Comparison of ENCODE assay signal across 11 cellular contexts in the genomic region with DNA sequence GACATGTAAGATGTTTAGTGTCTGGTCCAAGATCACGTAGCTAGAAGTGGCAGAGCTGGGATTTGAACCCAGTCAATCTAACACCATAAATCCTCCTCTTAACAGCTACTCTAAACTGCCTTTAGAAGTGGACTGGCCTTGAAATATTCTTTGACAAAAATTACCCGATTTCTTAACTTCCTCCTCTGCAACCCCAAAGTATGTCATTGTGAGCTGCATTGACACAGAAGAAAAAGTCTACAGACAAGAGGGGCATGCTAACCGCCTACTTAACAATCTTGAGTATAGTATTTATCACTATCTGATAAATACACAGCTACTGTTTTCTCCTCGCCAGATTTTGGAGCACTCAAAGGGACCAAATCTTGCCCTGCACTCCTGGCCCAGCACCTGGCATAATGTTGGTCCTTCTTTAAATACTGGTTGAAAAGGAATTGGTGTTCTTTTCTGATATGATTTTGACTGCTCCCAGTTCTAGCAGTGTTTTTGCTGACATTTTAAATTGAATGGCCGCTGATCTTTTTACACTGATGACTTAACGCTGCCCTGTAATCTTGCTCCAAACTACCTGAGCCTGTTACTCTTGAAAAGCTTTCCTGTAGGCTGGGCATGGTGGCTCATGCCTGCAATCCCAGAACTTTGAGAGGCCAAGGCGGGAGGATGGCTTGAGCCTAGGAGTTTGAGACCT.
"Had no signal": no experiment of that assay in that cellular context is flagged by ENCODE, and none has a peak within 500 bp of the region (broad histone marks: within the 10 kb centered on the region; RNA-seq: fewer than 3 reads in every experiment).

No MANE protein-coding gene starts in this region.

- H3K27ac Mint-ChIP-seq: activated CD8-positive, alpha-beta T cell treated with anti-CD3 and anti-CD28 coated beads for 36 hours; activated naive CD8-positive, alpha-beta T cell treated with anti-CD3 and anti-CD28 coated beads, Interleukin-2, amount 50 U/mL, for 24 hours; activated T-helper 1 cell treated with anti-CD3 and anti-CD28 coated beads, Interleukin-12 subunit alpha, Interleukin-12 subunit beta, Interleukin-2, Interleukin-4 antibody, amounts not matched to agents 30 ng/mL and 10 ng/mL and 1 ng/mL, durations not matched to agents 14 hours and 24 hours and 36 hours; stimulated activated naive CD8-positive, alpha-beta T cell treated with anti-CD3 and anti-CD28 coated beads, Interleukin-15, amount 100 ng/mL, for 72 hours had no signal

- ATAC-seq: activated CD8-positive, alpha-beta T cell treated with anti-CD3 and anti-CD28 coated beads for 36 hours; activated naive CD8-positive, alpha-beta T cell treated with anti-CD3 and anti-CD28 coated beads, Interleukin-2, amount 50 U/mL, for 24 hours; stimulated activated naive CD8-positive, alpha-beta T cell treated with anti-CD3 and anti-CD28 coated beads, Interleukin-15, amount 100 ng/mL, for 72 hours had no signal

- H3K4me3 ChIP-seq: ascending aorta, esophagus muscularis mucosa, testis had no signal

- H3K4me3 Mint-ChIP-seq: activated CD8-positive, alpha-beta T cell treated with anti-CD3 and anti-CD28 coated beads for 36 hours; activated naive CD8-positive, alpha-beta T cell treated with anti-CD3 and anti-CD28 coated beads, Interleukin-2, amount 50 U/mL, for 24 hours; activated T-helper 1 cell treated with anti-CD3 and anti-CD28 coated beads, Interleukin-12 subunit alpha, Interleukin-12 subunit beta, Interleukin-2, Interleukin-4 antibody, amounts not matched to agents 30 ng/mL and 10 ng/mL and 1 ng/mL, durations not matched to agents 14 hours and 24 hours and 36 hours; stimulated activated naive CD8-positive, alpha-beta T cell treated with anti-CD3 and anti-CD28 coated beads, Interleukin-15, amount 100 ng/mL, for 72 hours had no signal

- H3K9me3 Mint-ChIP-seq: activated CD8-positive, alpha-beta T cell treated with anti-CD3 and anti-CD28 coated beads for 36 hours; activated naive CD8-positive, alpha-beta T cell treated with anti-CD3 and anti-CD28 coated beads, Interleukin-2, amount 50 U/mL, for 24 hours; activated T-helper 1 cell treated with anti-CD3 and anti-CD28 coated beads, Interleukin-12 subunit alpha, Interleukin-12 subunit beta, Interleukin-2, Interleukin-4 antibody, amounts not matched to agents 30 ng/mL and 10 ng/mL and 1 ng/mL, durations not matched to agents 14 hours and 24 hours and 36 hours; stimulated activated naive CD8-positive, alpha-beta T cell treated with anti-CD3 and anti-CD28 coated beads, Interleukin-15, amount 100 ng/mL, for 72 hours had no signal

- H3K9me3 ChIP-seq: ascending aorta, esophagus muscularis mucosa, testis had no signal

- H3K36me3 ChIP-seq: ascending aorta, esophagus muscularis mucosa had no signal

- DNase-seq: activated CD4-positive, alpha-beta T cell treated with anti-CD3 and anti-CD28 coated beads for 4 hours; activated CD8-positive, alpha-beta memory T cell treated with anti-CD3 and anti-CD28 coated beads, Interleukin-2, amount 50 U/mL, for 4 hours; activated CD8-positive, alpha-beta T cell treated with anti-CD3 and anti-CD28 coated beads for 36 hours; activated naive CD4-positive, alpha-beta T cell; activated naive CD8-positive, alpha-beta T cell treated with anti-CD3 and anti-CD28 coated beads, Interleukin-2, amount 50 U/mL, for 24 hours; stimulated activated CD4-positive, alpha-beta T cell treated with anti-CD3 and anti-CD28 coated beads, Interleukin-12 subunit alpha, Interleukin-12 subunit beta, amount 100 ng/mL, for 4 hours; stimulated activated naive CD8-positive, alpha-beta T cell treated with anti-CD3 and anti-CD28 coated beads, Interleukin-15, amount 100 ng/mL, for 72 hours; testis had no signal

- H3K27ac ChIP-seq: ascending aorta, esophagus muscularis mucosa, testis had no signal

- H3K27me3 ChIP-seq: ascending aorta, esophagus muscularis mucosa, testis had no signal

- H3K27me3 Mint-ChIP-seq: activated CD8-positive, alpha-beta T cell treated with anti-CD3 and anti-CD28 coated beads for 36 hours; activated naive CD8-positive, alpha-beta T cell treated with anti-CD3 and anti-CD28 coated beads, Interleukin-2, amount 50 U/mL, for 24 hours; stimulated activated naive CD8-positive, alpha-beta T cell treated with anti-CD3 and anti-CD28 coated beads, Interleukin-15, amount 100 ng/mL, for 72 hours had no signal
